ENCODE assay signal across 1 cellular context in genomic region chr17:78123258-78123929, GRCh38.
TF ChIP-seq lines count a peak whose summit lies in the region.

No MANE protein-coding gene starts in this region.

TF ChIP-seq in H1, 55 proteins besides CTCF, POLR2A, EP300 and RAD21:
- TF ChIP-seq TBP (IDR thresholded peaks at IDR 0.05; ENCODE audit: low read depth, low read length) (no peak), E2F6 (IDR thresholded peaks at IDR 0.05) (no peak), KDM4A (IDR thresholded peaks at IDR 0.05; ENCODE audit: low read depth, low read length, severe bottlenecking) (no peak), PHF8 (conservative IDR thresholded peaks at IDR 0.05; ENCODE audit: low read depth, low read length) (no peak), SRF (IDR thresholded peaks at IDR 0.05; ENCODE audit: low read depth, low read length) (no peak), MAX (IDR thresholded peaks at IDR 0.05) (no peak), ZNF274 (IDR thresholded peaks at IDR 0.05; ENCODE audit: borderline replicate concordance, extremely low read depth, low read length) (no peak), RNF2 (IDR thresholded peaks at IDR 0.05; ENCODE audit: borderline replicate concordance, low read depth, low read length, missing control alignments, poor library complexity, severe bottlenecking) (no peak), POU5F1 (IDR thresholded peaks at IDR 0.05; ENCODE audit: low read depth, low read length) (no peak), NANOG (IDR thresholded peaks at IDR 0.05; ENCODE audit: insufficient read depth, low read depth, low read length, poor library complexity, severe bottlenecking) (no peak), CEBPB (IDR thresholded peaks at IDR 0.05; ENCODE audit: low read depth, low read length) (no peak), NRF1 (IDR thresholded peaks at IDR 0.05; ENCODE audit: low read depth, low read length) (no peak), JUN (IDR thresholded peaks at IDR 0.05; ENCODE audit: low read depth, low read length) (no peak), JUND (IDR thresholded peaks at IDR 0.05; ENCODE audit: low read length) (no peak), EGR1 (IDR thresholded peaks at IDR 0.05; ENCODE audit: borderline replicate concordance, low read depth, low read length) (no peak)
